ENCODE assay signal across 10 cellular contexts in genomic region chr11:1760351-1761109, GRCh38. TPM values are rescaled to one million over a fixed set of nuclear protein-coding genes. Genes with fewer than 3 reads are reported as not detected.
DNase-seq lines count a peak whose midpoint lies in the region; FAIRE-seq and TF ChIP-seq lines count a peak whose summit lies in the region.
"Had no signal": no experiment of that assay in that cellular context is flagged by ENCODE, and none has a peak within 500 bp of the region (broad histone marks: within the 10 kb centered on the region; RNA-seq: fewer than 3 reads in every experiment).

No MANE protein-coding gene starts in this region.

- peaks cover 5% of the 10 kb centered on the region for H3K36me3 Mint-ChIP-seq in nephron (ENCODE audit: low read depth)

- TF ChIP-seq CTCF in fibroblast of villous mesenchyme (IDR thresholded peaks at IDR 0.05; ENCODE audit: insufficient read depth, low read depth, low read length) (no peak), nephron (IDR thresholded peaks at IDR 0.05; ENCODE audit: unreplicated experiment in 3 of 3) (no peak)

- in situ Hi-C loops in ACHN (cut with HindIII; ENCODE audit: low pct_ligation_motif_present, low pct_unique_long_range_greater_than_20kb, low sequenced_read_pairs) = no loop called here

- H3K4me3 ChIP-seq in fibroblast of villous mesenchyme (ENCODE audit: low read depth, low read length) = no peak overlapping the region

- no peaks in the 10 kb centered on the region for H3K9me3 Mint-ChIP-seq in nephron

- H3K27me3 Mint-ChIP-seq in nephron (ENCODE audit: low read depth) = no peaks in the 10 kb centered on the region

- peak; percentile 27 for DNase-seq in ACHN
- DNase-seq in RCC 7860 (ENCODE audit: low spot score) = peak; percentile 98
- peak; percentile 61 for DNase-seq in fibroblast of villous mesenchyme (ENCODE audit: low read depth)
- DNase-seq in NCI-H2081 (lab: John Stamatoyannopoulos, UW) = no peak
- no peak for DNase-seq in activated gamma-delta T cell treated with Interleukin-2 at 50 U/mL for 16 hours
- DNase-seq in KG1 (lab: John Stamatoyannopoulos, UW) = no peak
- DNase-seq in activated CD4-positive, alpha-beta T cell treated with anti-CD3 and anti-CD28 coated beads, Interleukin-2, amount 50 U/mL, for 48 hours = no peak
- DNase-seq: COR-L47 had no signal

- H3K27ac Mint-ChIP-seq in nephron = no peak overlapping the region

- FAIRE-seq in RCC 7860 (lab: Jason Lieb, UNC) = peak; percentile 90
- FAIRE-seq: bronchial epithelial cell had no signal

- peaks cover 5% of the 10 kb centered on the region for H3K4me1 Mint-ChIP-seq in nephron

- H3K4me3 Mint-ChIP-seq in nephron = peak overlapping the region; percentile 19 to 60 (median 49)

RNA-seq across cellular contexts. Expression of gene CTSD, which starts 3.2 kb away (rescaled TPM):
- 63.9 and 84.1 TPM in 2 replicates for total RNA-seq in fibroblast of villous mesenchyme

RNA-seq across cellular contexts. Expression of gene IFITM10, which starts 10.1 kb away (rescaled TPM):
- total RNA-seq in fibroblast of villous mesenchyme = 0.32 and 0.43 TPM in 2 replicates

Comparison
In these comparisons a context has a peak if more than half of its experiments do, and no peak if none do; other contexts are left out.
1. DNase-seq: peak in ACHN (single experiment), RCC 7860 (single experiment) and fibroblast of villous mesenchyme (single experiment); none in NCI-H2081 (0 of 2), activated gamma-delta T cell treated with Interleukin-2 at 50 U/mL for 16 hours (single experiment), KG1 (single experiment) and activated CD4-positive, alpha-beta T cell treated with anti-CD3 and anti-CD28 coated beads, Interleukin-2, amount 50 U/mL, for 48 hours (0 of 2).